In the genomic region with DNA sequence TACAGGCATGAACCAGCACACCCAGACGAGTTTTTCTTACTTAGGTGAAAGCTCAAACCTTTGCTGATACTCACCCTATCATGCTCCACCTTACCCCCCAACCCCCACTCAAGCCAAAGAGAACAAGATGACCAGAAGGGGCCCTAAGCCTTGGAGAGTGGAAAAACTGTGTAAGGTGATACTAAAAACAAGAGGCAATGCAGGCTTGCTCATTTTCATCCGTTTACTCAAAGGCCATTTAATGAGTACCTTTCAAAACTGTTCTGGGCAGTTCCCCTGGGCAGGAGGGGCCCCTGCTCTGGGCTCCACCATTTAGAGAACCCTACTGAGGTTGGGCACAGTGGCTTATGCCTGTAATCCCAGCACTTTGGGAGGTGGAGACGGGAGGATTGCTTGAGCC, we compare ENCODE assay signal across 1 cellular context.
TF ChIP-seq lines count a peak whose summit lies in the region.

No MANE protein-coding gene starts in this region.

TF ChIP-seq in HepG2, 621 proteins besides CTCF, POLR2A, EP300 and RAD21:
- TF ChIP-seq TMF1 (CRISPR knock-in tag; IDR thresholded peaks at IDR 0.05; ENCODE audit: low read depth) (no peak), IKZF4 (CRISPR knock-in tag; IDR thresholded peaks at IDR 0.05; ENCODE audit: borderline replicate concordance, low read depth, not compliant biosample characterization) (no peak), ZMYM4 (CRISPR knock-in tag; IDR thresholded peaks at IDR 0.05) (no peak), SP140L (CRISPR knock-in tag; IDR thresholded peaks at IDR 0.05; ENCODE audit: borderline replicate concordance) (no peak), GZF1 (CRISPR knock-in tag; IDR thresholded peaks at IDR 0.05) (no peak), ZFX (CRISPR knock-in tag; IDR thresholded peaks at IDR 0.05; ENCODE audit: low read depth) (no peak), RBAK (CRISPR knock-in tag; IDR thresholded peaks at IDR 0.05) (no peak), MAF1 (CRISPR knock-in tag; IDR thresholded peaks at IDR 0.05; ENCODE audit: borderline replicate concordance) (no peak), ATF1 (CRISPR knock-in tag; IDR thresholded peaks at IDR 0.05) (no peak), KLF12 (CRISPR knock-in tag; IDR thresholded peaks at IDR 0.05; ENCODE audit: borderline replicate concordance) (no peak), ZNF619 (CRISPR knock-in tag; IDR thresholded peaks at IDR 0.05) (no peak), TCF12 (IDR thresholded peaks at IDR 0.05) (no peak), TCF12 (CRISPR knock-in tag; IDR thresholded peaks at IDR 0.05) (no peak), KLF16 (CRISPR knock-in tag; IDR thresholded peaks at IDR 0.05) (no peak), ZNF83 (CRISPR knock-in tag; IDR thresholded peaks at IDR 0.05; ENCODE audit: borderline replicate concordance) (no peak)
- TF ChIP-seq, protein P1, sequence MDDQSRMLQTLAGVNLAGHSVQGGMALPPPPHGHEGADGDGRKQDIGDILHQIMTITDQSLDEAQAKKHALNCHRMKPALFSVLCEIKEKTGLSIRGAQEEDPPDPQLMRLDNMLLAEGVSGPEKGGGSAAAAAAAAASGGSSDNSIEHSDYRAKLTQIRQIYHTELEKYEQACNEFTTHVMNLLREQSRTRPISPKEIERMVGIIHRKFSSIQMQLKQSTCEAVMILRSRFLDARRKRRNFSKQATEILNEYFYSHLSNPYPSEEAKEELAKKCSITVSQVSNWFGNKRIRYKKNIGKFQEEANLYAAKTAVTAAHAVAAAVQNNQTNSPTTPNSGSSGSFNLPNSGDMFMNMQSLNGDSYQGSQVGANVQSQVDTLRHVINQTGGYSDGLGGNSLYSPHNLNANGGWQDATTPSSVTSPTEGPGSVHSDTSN (CRISPR knock-in tag; IDR thresholded peaks at IDR 0.05; ENCODE audit: borderline replicate concordance): no peak
